ENCODE assay signal across 9 cellular contexts in the genomic region with DNA sequence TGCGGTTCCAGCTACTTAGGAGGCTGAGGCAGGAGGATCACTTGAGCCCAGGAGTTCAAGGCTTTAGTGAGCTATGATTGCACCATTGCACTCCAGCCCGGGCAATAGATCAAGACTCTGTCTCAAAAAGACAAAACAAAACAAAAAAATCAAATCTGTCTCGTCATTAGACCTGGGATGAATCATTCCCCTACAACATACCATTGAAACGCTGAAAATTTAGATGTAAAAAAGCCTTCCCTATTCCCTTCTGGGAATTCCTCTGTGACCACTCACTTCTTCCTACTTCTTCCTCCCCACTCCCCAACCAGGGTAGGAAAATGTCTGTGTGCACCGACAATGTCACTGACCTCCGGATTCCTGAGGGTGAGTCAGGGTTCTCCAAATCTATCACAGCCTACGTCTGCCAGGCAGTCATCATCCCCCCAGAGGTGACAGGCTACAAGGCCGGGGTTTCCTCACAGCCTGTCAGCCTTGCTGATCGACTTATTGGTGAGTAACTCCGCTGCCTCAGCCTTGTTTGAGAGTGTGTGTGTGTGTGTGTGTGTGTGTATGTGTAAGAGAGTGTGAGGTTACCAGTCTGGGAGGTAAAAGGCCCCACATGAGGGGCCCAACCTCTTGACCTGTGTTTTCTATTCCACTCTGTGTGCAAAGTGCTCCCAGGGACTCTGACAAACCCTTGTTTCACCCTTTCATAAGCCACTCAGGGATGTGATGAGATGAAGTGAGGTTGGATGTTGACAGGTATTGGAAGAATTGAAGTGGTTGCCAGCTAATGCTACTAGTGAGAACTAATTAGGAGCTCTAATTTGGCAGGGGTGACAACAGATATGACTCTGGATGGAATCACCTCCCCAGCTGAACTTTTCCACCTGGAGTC. TPM values are rescaled to one million over a fixed set of nuclear protein-coding genes. Genes with fewer than 3 reads are reported as not detected.
DNase-seq lines count a peak whose midpoint lies in the region; ATAC-seq and TF ChIP-seq lines count a peak whose summit lies in the region.
"Had no signal": no experiment of that assay in that cellular context is flagged by ENCODE, and none has a peak within 500 bp of the region (broad histone marks: within the 10 kb centered on the region; RNA-seq: fewer than 3 reads in every experiment).

No MANE protein-coding gene starts in this region.

- H3K4me3 ChIP-seq in suprapubic skin = no peak overlapping the region

- ATAC-seq in HG03280 (IDR thresholded peaks at IDR 0.05; ENCODE audit: unreplicated experiment) (no peak), GM19324 (IDR thresholded peaks at IDR 0.05; ENCODE audit: low FRiP score, unreplicated experiment) (no peak)

- H3K36me3 Mint-ChIP-seq in activated T-helper 2 cell treated with anti-CD3 and anti-CD28 coated beads, Interferon-gamma antibody, Interleukin-2, Interleukin-4, amounts not matched to agents 10 μg/mL and 5 μg/mL and 100 μg/mL, durations not matched to agents 14 hours and 24 hours and 36 hours (ENCODE audit: low read depth) = peaks cover 4% of the 10 kb centered on the region

- H3K4me3 Mint-ChIP-seq in activated T-helper 2 cell treated with anti-CD3 and anti-CD28 coated beads, Interferon-gamma antibody, Interleukin-2, Interleukin-4, amounts not matched to agents 10 μg/mL and 5 μg/mL and 100 μg/mL, durations not matched to agents 14 hours and 24 hours and 36 hours (ENCODE audit: low read depth) = no peak overlapping the region

- peak overlapping the region; percentile 31 for H3K27ac Mint-ChIP-seq in activated T-helper 2 cell treated with anti-CD3 and anti-CD28 coated beads, Interferon-gamma antibody, Interleukin-2, Interleukin-4, amounts not matched to agents 10 μg/mL and 5 μg/mL and 100 μg/mL, durations not matched to agents 14 hours and 24 hours and 36 hours

- peaks cover 15% of the 10 kb centered on the region for H3K4me1 ChIP-seq in suprapubic skin

- no peak for TF ChIP-seq POLR2A in suprapubic skin (IDR thresholded peaks at IDR 0.05)

- H3K27me3 ChIP-seq in suprapubic skin = no peaks in the 10 kb centered on the region

- peaks cover 25% of the 10 kb centered on the region for H3K4me1 Mint-ChIP-seq in activated T-helper 2 cell treated with anti-CD3 and anti-CD28 coated beads, Interferon-gamma antibody, Interleukin-2, Interleukin-4, amounts not matched to agents 10 μg/mL and 5 μg/mL and 100 μg/mL, durations not matched to agents 14 hours and 24 hours and 36 hours (ENCODE audit: low read depth)

- intact Hi-C loops in activated T-helper 2 cell treated with anti-CD3 and anti-CD28 coated beads, Interferon-gamma antibody, Interleukin-2, Interleukin-4, amounts not matched to agents 10 μg/mL and 5 μg/mL and 100 μg/mL, durations not matched to agents 14 hours and 24 hours and 36 hours (cut with micrococcal nuclease) = no loop called here

- peak overlapping the region; percentile 5 for H3K27ac ChIP-seq in suprapubic skin

- H3K36me3 ChIP-seq in suprapubic skin = no peaks in the 10 kb centered on the region

- DNase-seq in activated T-cell treated with anti-CD3 and anti-CD28 coated beads for 48 hours (ENCODE audit: low read depth) (peak; percentile 38), hepatic stellate cell (ENCODE audit: low spot score) (peak; percentile 95), suprapubic skin (ENCODE audit: low spot score in 2 of 2) (no peak), NCI-H187 (lab: John Stamatoyannopoulos, UW) (no peak)
- no peak for DNase-seq in activated T-cell treated with anti-CD3 and anti-CD28 coated beads, Interleukin-2, amount 50 U/mL, for 1 hour
- no peak for DNase-seq in activated T-helper 2 cell treated with anti-CD3 and anti-CD28 coated beads, Interferon-gamma antibody, Interleukin-2, Interleukin-4, amounts not matched to agents 10 μg/mL and 5 μg/mL and 100 μg/mL, durations not matched to agents 14 hours and 24 hours and 36 hours (ENCODE audit: low spot score)
- DNase-seq: DMS79 treated with DMSO at 0.1 percent for 48 hours had no signal

- 66% methylated on average over 10 of the region's 10 CpGs for WGBS in suprapubic skin

- TF ChIP-seq EP300 in suprapubic skin (IDR thresholded peaks at IDR 0.05) = no peak

- H3K27me3 Mint-ChIP-seq in activated T-helper 2 cell treated with anti-CD3 and anti-CD28 coated beads, Interferon-gamma antibody, Interleukin-2, Interleukin-4, amounts not matched to agents 10 μg/mL and 5 μg/mL and 100 μg/mL, durations not matched to agents 14 hours and 24 hours and 36 hours (ENCODE audit: low read depth) = no peaks in the 10 kb centered on the region

- H3K9me3 Mint-ChIP-seq in activated T-helper 2 cell treated with anti-CD3 and anti-CD28 coated beads, Interferon-gamma antibody, Interleukin-2, Interleukin-4, amounts not matched to agents 10 μg/mL and 5 μg/mL and 100 μg/mL, durations not matched to agents 14 hours and 24 hours and 36 hours = no peaks in the 10 kb centered on the region

- no peak for TF ChIP-seq CTCF in suprapubic skin (IDR thresholded peaks at IDR 0.05)

- H3K9me3 ChIP-seq in suprapubic skin = no peaks in the 10 kb centered on the region

RNA-seq across cellular contexts. Expression of a gene that starts 16.3 kb away (rescaled TPM):
- total RNA-seq in activated T-helper 2 cell treated with anti-CD3 and anti-CD28 coated beads, Interferon-gamma antibody, Interleukin-2, Interleukin-4, amounts not matched to agents 10 μg/mL and 5 μg/mL and 100 μg/mL, durations not matched to agents 14 hours and 24 hours and 36 hours = 128 and 129 TPM in 2 replicates
- 100 to 1,000 TPM; 144 to 169 (median 160) TPM for total RNA-seq in suprapubic skin

RNA-seq across cellular contexts. Expression of a gene that starts 51.9 kb away (rescaled TPM):
- total RNA-seq in activated T-helper 2 cell treated with anti-CD3 and anti-CD28 coated beads, Interferon-gamma antibody, Interleukin-2, Interleukin-4, amounts not matched to agents 10 μg/mL and 5 μg/mL and 100 μg/mL, durations not matched to agents 14 hours and 24 hours and 36 hours = 3.8 and 4.3 TPM in 2 replicates
- total RNA-seq in suprapubic skin = 100 to 1,000 TPM; 106 to 145 (median 129) TPM

Comparison
In these comparisons a context has a peak if more than half of its experiments do, and no peak if none do; other contexts are left out.
1. DNase-seq: peak in activated T-cell treated with anti-CD3 and anti-CD28 coated beads for 48 hours (single experiment) and hepatic stellate cell (single experiment); none in activated T-cell treated with anti-CD3 and anti-CD28 coated beads, Interleukin-2, amount 50 U/mL, for 1 hour (single experiment), activated T-helper 2 cell treated with anti-CD3 and anti-CD28 coated beads, Interferon-gamma antibody, Interleukin-2, Interleukin-4, amounts not matched to agents 10 μg/mL and 5 μg/mL and 100 μg/mL, durations not matched to agents 14 hours and 24 hours and 36 hours (single experiment), suprapubic skin (0 of 2) and NCI-H187 (0 of 2).
2. RNA of a gene that starts 51.9 kb away (total RNA-seq): 106 to 145 TPM in suprapubic skin; 3.8 to 4.3 TPM in activated T-helper 2 cell treated with anti-CD3 and anti-CD28 coated beads, Interferon-gamma antibody, Interleukin-2, Interleukin-4, amounts not matched to agents 10 μg/mL and 5 μg/mL and 100 μg/mL, durations not matched to agents 14 hours and 24 hours and 36 hours; every median in the first group is over 10 times any median in the second.